In the genomic region with DNA sequence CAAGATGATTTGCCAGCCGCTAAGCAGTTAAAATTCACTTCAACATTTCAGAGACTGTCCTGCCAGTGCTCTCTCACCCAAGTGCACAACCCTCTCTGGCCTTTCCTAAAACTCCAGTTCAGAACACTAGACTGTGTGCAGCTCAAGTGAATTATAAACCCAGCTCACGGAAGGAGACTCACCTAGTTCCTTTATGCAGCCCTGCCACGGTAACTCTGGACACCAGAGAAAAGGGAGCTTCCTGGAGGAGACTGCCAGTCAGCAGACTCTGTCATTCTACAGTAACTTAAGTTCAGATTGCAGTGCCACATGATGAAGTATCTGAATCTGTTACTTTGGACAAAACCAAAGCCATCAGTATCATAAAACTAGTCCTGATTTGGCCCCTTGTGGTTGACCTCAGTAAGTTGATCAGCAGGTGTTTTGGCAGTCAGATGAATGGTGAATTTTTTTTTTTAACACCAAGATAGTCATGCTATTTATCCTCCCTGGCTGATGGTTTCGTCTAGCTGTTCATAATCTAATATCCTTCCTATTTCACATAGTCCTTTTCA, we compare ENCODE assay signal across 12 cellular contexts. TPM values are rescaled to one million over a fixed set of nuclear protein-coding genes. Genes with fewer than 3 reads are reported as not detected.
A peak's percentile ranks its signal among the peaks of the same experiment; 100 is the strongest.
DNase-seq lines count a peak whose midpoint lies in the region; ATAC-seq and TF ChIP-seq lines count a peak whose summit lies in the region.
"Had no signal": no experiment of that assay in that cellular context is flagged by ENCODE, and none has a peak within 500 bp of the region (broad histone marks: within the 10 kb centered on the region; RNA-seq: fewer than 3 reads in every experiment).

No MANE protein-coding gene starts in this region.

- DNase-seq in activated CD4-positive, alpha-beta T cell treated with anti-CD3 and anti-CD28 coated beads for 36 hours: no peak
- no peak for DNase-seq in activated CD4-positive, alpha-beta T cell treated with anti-CD3 and anti-CD28 coated beads for 4 hours
- no peak for DNase-seq in T-helper 2 cell treated with Interferon-gamma antibody and Interleukin-4, amounts not matched to agents 5 μg/mL and 100 μg/mL, for 36 hours (ENCODE audit: low spot score)
- DNase-seq in nephron progenitor cell (no peak), epidermal melanocyte (ENCODE audit: insufficient read length, low spot score) (no peak), foreskin fibroblast (no peak), erythroblast (lab: John Stamatoyannopoulos, UW) (no peak)
- DNase-seq: 8988T; effector CD4-positive, alpha-beta T cell; NCI-H1105 treated with DMSO at 0.1 percent for 48 hours had no signal

- H3K36me3 Mint-ChIP-seq in activated CD4-positive, alpha-beta T cell treated with anti-CD3 and anti-CD28 coated beads for 36 hours (ENCODE audit: low read depth): peaks cover 51% of the 10 kb centered on the region
- peaks cover 54% of the 10 kb centered on the region for H3K36me3 Mint-ChIP-seq in T-helper 2 cell treated with Interferon-gamma antibody and Interleukin-4, amounts not matched to agents 5 μg/mL and 100 μg/mL, for 36 hours (ENCODE audit: low read depth)
- peaks cover 25% of the 10 kb centered on the region for H3K36me3 Mint-ChIP-seq in nephron progenitor cell (ENCODE audit: low read depth)

- peaks cover 67% of the 10 kb centered on the region for H3K4me1 Mint-ChIP-seq in activated CD4-positive, alpha-beta T cell treated with anti-CD3 and anti-CD28 coated beads for 36 hours
- H3K4me1 Mint-ChIP-seq in T-helper 2 cell treated with Interferon-gamma antibody and Interleukin-4, amounts not matched to agents 5 μg/mL and 100 μg/mL, for 36 hours (ENCODE audit: low read depth): peaks cover 56% of the 10 kb centered on the region
- peaks cover 40% of the 10 kb centered on the region for H3K4me1 Mint-ChIP-seq in nephron progenitor cell

- no peaks in the 10 kb centered on the region for H3K9me3 Mint-ChIP-seq in activated CD4-positive, alpha-beta T cell treated with anti-CD3 and anti-CD28 coated beads for 36 hours (ENCODE audit: low read depth)
- no peaks in the 10 kb centered on the region for H3K9me3 Mint-ChIP-seq in T-helper 2 cell treated with Interferon-gamma antibody and Interleukin-4, amounts not matched to agents 5 μg/mL and 100 μg/mL, for 36 hours
- H3K9me3 Mint-ChIP-seq in nephron progenitor cell: no peaks in the 10 kb centered on the region

- intact Hi-C loops in activated CD4-positive, alpha-beta T cell treated with anti-CD3 and anti-CD28 coated beads for 36 hours (cut with DNase I, micrococcal nuclease): no loop called here

- peak overlapping the region; percentile 41 for H3K27ac Mint-ChIP-seq in activated CD4-positive, alpha-beta T cell treated with anti-CD3 and anti-CD28 coated beads for 36 hours
- H3K27ac Mint-ChIP-seq in T-helper 2 cell treated with Interferon-gamma antibody and Interleukin-4, amounts not matched to agents 5 μg/mL and 100 μg/mL, for 36 hours: peak overlapping the region; percentile 47
- no peak overlapping the region for H3K27ac Mint-ChIP-seq in nephron progenitor cell

- POLR2A ChIA-PET in activated CD4-positive, alpha-beta T cell treated with anti-CD3 and anti-CD28 coated beads for 36 hours (lab: Charles Lee): interaction anchor here (0.6 kb wide), 1 partner anchor 1112 kb away, joined by 3 read pairs; no protein-coding TSS in a partner anchor

- H3K4me3 Mint-ChIP-seq in activated CD4-positive, alpha-beta T cell treated with anti-CD3 and anti-CD28 coated beads for 36 hours: no peak overlapping the region
- H3K4me3 Mint-ChIP-seq in T-helper 2 cell treated with Interferon-gamma antibody and Interleukin-4, amounts not matched to agents 5 μg/mL and 100 μg/mL, for 36 hours: peak overlapping the region; percentile 82
- peak overlapping the region; percentile 7 for H3K4me3 Mint-ChIP-seq in nephron progenitor cell

- TF ChIP-seq CTCF in nephron progenitor cell (IDR thresholded peaks at IDR 0.05) (no peak), foreskin fibroblast (IDR thresholded peaks at IDR 0.05; ENCODE audit: low read depth, low read length) (no peak)

- no peak overlapping the region for H3K4me3 ChIP-seq in foreskin fibroblast (ENCODE audit: low read depth in 1 of 2, low read length in 2 of 2)
- H3K4me3 ChIP-seq: SJSA1 had no signal

- no peak for TF ChIP-seq POLR2A in erythroblast (IDR thresholded peaks at IDR 0.05; ENCODE audit: low read length)

- no peaks in the 10 kb centered on the region for H3K27me3 Mint-ChIP-seq in activated CD4-positive, alpha-beta T cell treated with anti-CD3 and anti-CD28 coated beads for 36 hours
- H3K27me3 Mint-ChIP-seq in T-helper 2 cell treated with Interferon-gamma antibody and Interleukin-4, amounts not matched to agents 5 μg/mL and 100 μg/mL, for 36 hours (ENCODE audit: low read depth): no peaks in the 10 kb centered on the region
- no peaks in the 10 kb centered on the region for H3K27me3 Mint-ChIP-seq in nephron progenitor cell (ENCODE audit: low read depth, poor library complexity)

- CTCF ChIA-PET in activated CD4-positive, alpha-beta T cell treated with anti-CD3 and anti-CD28 coated beads for 36 hours (lab: Charles Lee): interaction anchor here (0.6 to 2.2 kb wide), 4 partner anchors 13 to 949 kb away, joined by 4 to 10 read pairs (median 6); no protein-coding TSS in a partner anchor

- no peak for ATAC-seq in activated CD4-positive, alpha-beta T cell treated with anti-CD3 and anti-CD28 coated beads for 36 hours
- ATAC-seq in HG02840 (IDR thresholded peaks at IDR 0.05; ENCODE audit: low FRiP score, unreplicated experiment): peak; percentile 25

RNA-seq across cellular contexts. Expression of gene MTRR, which starts 2.7 kb away (rescaled TPM):
- total RNA-seq in activated CD4-positive, alpha-beta T cell treated with anti-CD3 and anti-CD28 coated beads for 36 hours: 10 to 100 TPM; 49.3 to 52.9 TPM

RNA-seq across cellular contexts. Expression of gene FASTKD3, which starts 2.8 kb away (rescaled TPM):
- total RNA-seq in activated CD4-positive, alpha-beta T cell treated with anti-CD3 and anti-CD28 coated beads for 36 hours: 1 to 10 TPM; 9.2 to 9.6 TPM

RNA-seq across cellular contexts. Expression of gene CFAP90, which starts 20.7 kb away (rescaled TPM):
- not detected for total RNA-seq in activated CD4-positive, alpha-beta T cell treated with anti-CD3 and anti-CD28 coated beads for 36 hours
- total RNA-seq: SJSA1 had no signal
